In genomic region chr22:32312748-32313147, GRCh38 we compare ENCODE assay signal across 12 cellular contexts. TPM values are rescaled to one million over a fixed set of nuclear protein-coding genes. Genes with fewer than 3 reads are reported as not detected.
"Had no signal": no experiment of that assay in that cellular context is flagged by ENCODE, and none has a peak within 500 bp of the region (broad histone marks: within the 10 kb centered on the region; RNA-seq: fewer than 3 reads in every experiment).

No MANE protein-coding gene starts in this region.

- H3K27ac ChIP-seq: GM23248 had no signal

- H2AFZ ChIP-seq: GM23248, GM23338 had no signal

- FAIRE-seq: H1, H54 had no signal

- H3K4me3 Mint-ChIP-seq: GM23338, H9, HFFc6 had no signal

- H3K9ac ChIP-seq: GM23248 had no signal

- H3K9me3 ChIP-seq: HAP-1 had no signal

- ATAC-seq: GM23338, HCT116 had no signal

- H3K4me1 ChIP-seq: HAP-1 had no signal

- H3K36me3 ChIP-seq: HAP-1 had no signal

- H3K9me3 Mint-ChIP-seq: GM23338, H9, HFFc6 had no signal

- H3K4me3 ChIP-seq: GM23248, GM23338, HAP-1 had no signal

- H3K4me2 ChIP-seq: GM23338 had no signal

- DNase-seq: GM23248, GOT3, H7, H9, HCEC 1CT, HFFc6 had no signal

- H3K27ac Mint-ChIP-seq: GM23338, H9, HFFc6 had no signal

RNA-seq across cellular contexts. Expression of gene RFPL3, which starts 44.9 kb away (rescaled TPM):
- total RNA-seq: GM23248, GM23338, H4, H7, H9, HFFc6 had no signal
- polyA plus RNA-seq: GM23248, GM23338 had no signal

RNA-seq across cellular contexts. Expression of gene SLC5A4, which starts 57.6 kb away (rescaled TPM):
- total RNA-seq: GM23248, GM23338, H1, H7, H9, HFFc6 had no signal
- polyA plus RNA-seq: GM23248 had no signal
